In genomic region chrX:45774961-45775360, GRCh38 we compare ENCODE assay signal across 10 cellular contexts.
DNase-seq lines count a peak whose midpoint lies in the region; ATAC-seq and TF ChIP-seq lines count a peak whose summit lies in the region.
"Had no signal": no experiment of that assay in that cellular context is flagged by ENCODE, and none has a peak within 500 bp of the region (broad histone marks: within the 10 kb centered on the region; RNA-seq: fewer than 3 reads in every experiment).

No MANE protein-coding gene starts in this region.

- intact Hi-C loops in activated CD8-positive, alpha-beta T cell treated with anti-CD3 and anti-CD28 coated beads for 36 hours (cut with micrococcal nuclease) = no loop called here
- intact Hi-C loops in mucosa of descending colon (cut with DNase I, micrococcal nuclease) = no loop called here

- H4K20me1 ChIP-seq in SK-N-SH (ENCODE audit: insufficient read depth) = no peaks in the 10 kb centered on the region
- no peaks in the 10 kb centered on the region for H4K20me1 ChIP-seq in fibroblast of lung (ENCODE audit: control insufficient read depth, extremely low read depth, insufficient read depth, low read length)

- CTCF ChIA-PET in activated CD8-positive, alpha-beta T cell treated with anti-CD3 and anti-CD28 coated beads for 36 hours (lab: Charles Lee) = interaction anchor here (1.0 kb wide), 1 partner anchor 27 kb away, joined by 5 read pairs; no protein-coding TSS in a partner anchor
- CTCF ChIA-PET in activated CD8-positive, alpha-beta T cell treated with anti-CD3 and anti-CD28 coated beads, Interleukin-2, amount 10 ng/mL, durations not matched to agents 7 days and 5 days (lab: Charles Lee) = interaction anchor here (0.6 to 1.8 kb wide), 2 partner anchors 10 to 27 kb away, joined by 3 to 7 read pairs; no protein-coding TSS in a partner anchor
- CTCF ChIA-PET in SK-N-SH (lab: Yijun Ruan, JAX) = no interaction called here

- peak overlapping the region; percentile 21 to 32; a peak in 3 of 4 replicates for H3K4me3 ChIP-seq in SK-N-SH (ENCODE audit: low read depth in 2 of 2, low read length in 1 of 2)
- H3K4me3 ChIP-seq in fibroblast of lung (replicated peaks in 1 of 4; ENCODE audit: control extremely low read depth in 1 of 4, insufficient read depth in 1 of 4, low read depth in 3 of 4, low read length in 4 of 4) = peak overlapping the region in 2 of 4 experiments; percentile 31 to 37
- no peak overlapping the region for H3K4me3 ChIP-seq in mucosa of descending colon

- H3K4me2 ChIP-seq in SK-N-SH (peak overlapping the region; percentile 49), fibroblast of lung (ENCODE audit: extremely low read depth, insufficient read depth, low read length) (peak overlapping the region; percentile 17)

- no peak overlapping the region for H3K4me3 Mint-ChIP-seq in activated CD8-positive, alpha-beta T cell treated with anti-CD3 and anti-CD28 coated beads for 36 hours
- no peak overlapping the region for H3K4me3 Mint-ChIP-seq in activated CD8-positive, alpha-beta T cell treated with anti-CD3 and anti-CD28 coated beads, Interleukin-2, amount 10 ng/mL, durations not matched to agents 7 days and 5 days

- no peaks in the 10 kb centered on the region for H3K27me3 ChIP-seq in SK-N-SH (ENCODE audit: insufficient read depth)
- H3K27me3 ChIP-seq in fibroblast of lung (ENCODE audit: control insufficient read depth, insufficient read depth, low read length) = no peaks in the 10 kb centered on the region

- peak overlapping the region; percentile 61 for H3K27ac Mint-ChIP-seq in activated CD8-positive, alpha-beta T cell treated with anti-CD3 and anti-CD28 coated beads for 36 hours
- no peak overlapping the region for H3K27ac Mint-ChIP-seq in activated CD8-positive, alpha-beta T cell treated with anti-CD3 and anti-CD28 coated beads, Interleukin-2, amount 10 ng/mL, durations not matched to agents 7 days and 5 days

- no peak for DNase-seq in activated CD8-positive, alpha-beta T cell treated with anti-CD3 and anti-CD28 coated beads for 36 hours
- no peak for DNase-seq in activated CD8-positive, alpha-beta T cell treated with anti-CD3 and anti-CD28 coated beads, Interleukin-2, amount 10 ng/mL, durations not matched to agents 7 days and 5 days
- DNase-seq in SK-N-SH = no peak
- DNase-seq in fibroblast of lung (ENCODE audit: low read depth in 2 of 2) = peak; percentile 76 to 88
- peak; percentile 40 for DNase-seq in stimulated activated CD4-positive, alpha-beta T cell treated with anti-CD3 and anti-CD28 coated beads, Interleukin-4, amount 100 ng/mL, for 1 hour
- no peak for DNase-seq in activated CD4-positive, CD25-positive, alpha-beta regulatory T cell (lab: John Stamatoyannopoulos, UW)
- no peak for DNase-seq in mucosa of descending colon
- DNase-seq: NCI-H1694, T-helper 9 cell had no signal

- peak in 1 of 2 experiments; percentile 48; a peak in 1 of 4 replicates for TF ChIP-seq EP300 in SK-N-SH (IDR thresholded peaks at IDR 0.05; ENCODE audit: borderline replicate concordance in 1 of 2, low read depth in 1 of 2, low read length in 1 of 2)

- H3K9me3 ChIP-seq in SK-N-SH (no peaks in the 10 kb centered on the region), fibroblast of lung (ENCODE audit: control insufficient read depth, insufficient read depth, low read depth, low read length) (no peaks in the 10 kb centered on the region), mucosa of descending colon (no peaks in the 10 kb centered on the region)

- no peak for TF ChIP-seq RAD21 in SK-N-SH (IDR thresholded peaks at IDR 0.05; ENCODE audit: low read length)

- no peak for ATAC-seq in activated CD8-positive, alpha-beta T cell treated with anti-CD3 and anti-CD28 coated beads for 36 hours
- ATAC-seq in activated CD8-positive, alpha-beta T cell treated with anti-CD3 and anti-CD28 coated beads, Interleukin-2, amount 10 ng/mL, durations not matched to agents 7 days and 5 days = no peak
- ATAC-seq in GM19455 (IDR thresholded peaks at IDR 0.05; ENCODE audit: unreplicated experiment) = no peak
- ATAC-seq in mucosa of descending colon = no peak

- 10% methylated on average over 5 of the region's 5 CpGs for WGBS in SK-N-SH (ENCODE audit: low lambda C conversion rate)

- POLR2A ChIA-PET in activated CD8-positive, alpha-beta T cell treated with anti-CD3 and anti-CD28 coated beads for 36 hours (lab: Charles Lee) = interaction anchor here (1.3 kb wide), 1 partner anchor 8 kb away, joined by 3 read pairs; no protein-coding TSS in a partner anchor
- POLR2A ChIA-PET in activated CD8-positive, alpha-beta T cell treated with anti-CD3 and anti-CD28 coated beads, Interleukin-2, amount 10 ng/mL, durations not matched to agents 7 days and 5 days (lab: Charles Lee) = interaction anchor here (1.1 kb wide), 1 partner anchor 42 kb away, joined by 3 read pairs; no protein-coding TSS in a partner anchor
- POLR2A ChIA-PET in SK-N-SH (lab: Yijun Ruan, JAX) = no interaction called here

- H3K27ac ChIP-seq in SK-N-SH (ENCODE audit: low read depth in 2 of 2, low read length in 1 of 2) (peak overlapping the region; percentile 76 to 96; a peak in 3 of 4 replicates), fibroblast of lung (ENCODE audit: insufficient read depth, low read length) (no peak overlapping the region)

- H3K9ac ChIP-seq in SK-N-SH = peak overlapping the region; percentile 99; the same call in 1 of the 2 replicates
- H3K9ac ChIP-seq in fibroblast of lung (ENCODE audit: insufficient read depth, low read length) = no peak overlapping the region

- no peaks in the 10 kb centered on the region for H3K9me3 Mint-ChIP-seq in activated CD8-positive, alpha-beta T cell treated with anti-CD3 and anti-CD28 coated beads for 36 hours
- H3K9me3 Mint-ChIP-seq in activated CD8-positive, alpha-beta T cell treated with anti-CD3 and anti-CD28 coated beads, Interleukin-2, amount 10 ng/mL, durations not matched to agents 7 days and 5 days (ENCODE audit: insufficient read depth) = no peaks in the 10 kb centered on the region

- H3K4me1 Mint-ChIP-seq in activated CD8-positive, alpha-beta T cell treated with anti-CD3 and anti-CD28 coated beads for 36 hours (ENCODE audit: low read depth) = peaks cover 83% of the 10 kb centered on the region
- peaks cover 67% of the 10 kb centered on the region for H3K4me1 Mint-ChIP-seq in activated CD8-positive, alpha-beta T cell treated with anti-CD3 and anti-CD28 coated beads, Interleukin-2, amount 10 ng/mL, durations not matched to agents 7 days and 5 days (ENCODE audit: low read depth)

- peaks cover 95% of the 10 kb centered on the region for H3K79me2 ChIP-seq in SK-N-SH (ENCODE audit: insufficient read depth)
- H3K79me2 ChIP-seq in fibroblast of lung (ENCODE audit: control insufficient read depth, insufficient read depth, low read length) = peaks cover 84% of the 10 kb centered on the region

- no peaks in the 10 kb centered on the region for H3K27me3 Mint-ChIP-seq in activated CD8-positive, alpha-beta T cell treated with anti-CD3 and anti-CD28 coated beads for 36 hours
- H3K27me3 Mint-ChIP-seq in activated CD8-positive, alpha-beta T cell treated with anti-CD3 and anti-CD28 coated beads, Interleukin-2, amount 10 ng/mL, durations not matched to agents 7 days and 5 days (ENCODE audit: low read depth) = no peaks in the 10 kb centered on the region

- H3K36me3 ChIP-seq in SK-N-SH (replicated peaks in 1 of 2; ENCODE audit: control insufficient read depth in 1 of 2, insufficient read depth in 2 of 2, low read length in 1 of 2) (peaks cover 0 to 4% of the 10 kb centered on the region in 2 experiments), fibroblast of lung (ENCODE audit: control insufficient read depth, insufficient read depth, low read length) (no peaks in the 10 kb centered on the region), mucosa of descending colon (ENCODE audit: low read depth) (no peaks in the 10 kb centered on the region)

- H3K9me2 ChIP-seq in SK-N-SH = no peaks in the 10 kb centered on the region

- peaks cover 35% of the 10 kb centered on the region for H3K36me3 Mint-ChIP-seq in activated CD8-positive, alpha-beta T cell treated with anti-CD3 and anti-CD28 coated beads for 36 hours (ENCODE audit: low read depth)
- peaks cover 19% of the 10 kb centered on the region for H3K36me3 Mint-ChIP-seq in activated CD8-positive, alpha-beta T cell treated with anti-CD3 and anti-CD28 coated beads, Interleukin-2, amount 10 ng/mL, durations not matched to agents 7 days and 5 days (ENCODE audit: low read depth)

- H2AFZ ChIP-seq in SK-N-SH (ENCODE audit: low read depth) (no peak overlapping the region), fibroblast of lung (ENCODE audit: low read length) (no peak overlapping the region)

- peaks cover 56% of the 10 kb centered on the region for H3F3A ChIP-seq in SK-N-SH (replicated peaks; ENCODE audit: insufficient read depth)

- no peak for TF ChIP-seq CTCF in activated CD8-positive, alpha-beta T cell treated with anti-CD3 and anti-CD28 coated beads for 36 hours (IDR thresholded peaks at IDR 0.05)
- TF ChIP-seq CTCF in SK-N-SH (IDR thresholded peaks at IDR 0.05) (no peak), fibroblast of lung (conservative IDR thresholded peaks at IDR 0.05 in 1 of 2, IDR thresholded peaks at IDR 0.05 in 1 of 2; ENCODE audit: low read depth in 1 of 2, low read length in 2 of 2) (no peak), mucosa of descending colon (IDR thresholded peaks at IDR 0.05) (no peak)

- H3K4me1 ChIP-seq in SK-N-SH (ENCODE audit: control insufficient read depth in 1 of 2, insufficient read depth in 2 of 2, low read depth in 1 of 2, low read length in 1 of 2) (peaks cover 0 to 54% of the 10 kb centered on the region in 2 experiments), fibroblast of lung (ENCODE audit: control insufficient read depth, extremely low read depth, insufficient read depth, low read length) (peaks cover 8% of the 10 kb centered on the region), mucosa of descending colon (ENCODE audit: low read depth) (peaks cover 9% of the 10 kb centered on the region)

TF ChIP-seq in SK-N-SH, 30 proteins besides CTCF, POLR2A, EP300 and RAD21 (continues in another document):
- no peak for TF ChIP-seq SIN3A (IDR thresholded peaks at IDR 0.05; ENCODE audit: borderline replicate concordance, low read depth, low read length)
- TF ChIP-seq MAX (IDR thresholded peaks at IDR 0.05; ENCODE audit: low read depth) = peak; percentile 43; the same call in 1 of the 2 replicates
- 0 out of 2 replicates have a peak, but pooled peaks have one; percentile 24 for TF ChIP-seq TAF1 (IDR thresholded peaks at IDR 0.05; ENCODE audit: borderline replicate concordance, low read depth, low read length)
- TF ChIP-seq RCOR1 (IDR thresholded peaks at IDR 0.05; ENCODE audit: low read length) = no peak
- TF ChIP-seq MXI1 (IDR thresholded peaks at IDR 0.05; ENCODE audit: low read depth, low read length) = no peak
- TF ChIP-seq TEAD4 (IDR thresholded peaks at IDR 0.05; ENCODE audit: borderline replicate concordance, insufficient read depth) = no peak
- TF ChIP-seq FOSL2 (IDR thresholded peaks at IDR 0.05; ENCODE audit: borderline replicate concordance, low read depth) = peak; percentile 82

Comparison
In these comparisons a context has a peak if more than half of its experiments do, and no peak if none do; other contexts are left out.
1. DNase-seq: peak in fibroblast of lung (2 of 2) and stimulated activated CD4-positive, alpha-beta T cell treated with anti-CD3 and anti-CD28 coated beads, Interleukin-4, amount 100 ng/mL, for 1 hour (single experiment); none in activated CD8-positive, alpha-beta T cell treated with anti-CD3 and anti-CD28 coated beads for 36 hours (single experiment), activated CD8-positive, alpha-beta T cell treated with anti-CD3 and anti-CD28 coated beads, Interleukin-2, amount 10 ng/mL, durations not matched to agents 7 days and 5 days (single experiment), SK-N-SH (single experiment), activated CD4-positive, CD25-positive, alpha-beta regulatory T cell (0 of 4) and mucosa of descending colon (0 of 3).